In genomic region chr4:187060551-187060950, GRCh38 we compare ENCODE assay signal across 29 cellular contexts.
"Had no signal": no experiment of that assay in that cellular context is flagged by ENCODE, and none has a peak within 500 bp of the region (broad histone marks: within the 10 kb centered on the region; RNA-seq: fewer than 3 reads in every experiment).

No MANE protein-coding gene starts in this region.

- H3K9me3 ChIP-seq: esophagus muscularis mucosa, gastrocnemius medialis had no signal

- FAIRE-seq: astrocyte, bronchial epithelial cell had no signal

- H3K4me1 ChIP-seq: foreskin keratinocyte, gastrocnemius medialis had no signal

- H2AFZ ChIP-seq: hepatocyte had no signal

- H3K27ac ChIP-seq: brain microvascular endothelial cell, coronary artery, dorsolateral prefrontal cortex, esophagus muscularis mucosa, foreskin keratinocyte, gastrocnemius medialis, heart right ventricle, hepatocyte, WERI-Rb-1 had no signal

- H3K4me2 ChIP-seq: hepatocyte had no signal

- DNase-seq: activated B cell treated with CpG ODN at 0.5 μM for 24 hours; activated CD4-positive, alpha-beta memory T cell treated with anti-CD3 and anti-CD28 coated beads, Interleukin-2, amount 10 ng/mL, durations not matched to agents 7 days and 5 days; activated CD4-positive, alpha-beta T cell treated with anti-CD3 and anti-CD28 coated beads for 48 hours; activated CD8-positive, alpha-beta memory T cell treated with anti-CD3 and anti-CD28 coated beads, Interleukin-2, amount 50 U/mL, for 48 hours; activated effector memory CD4-positive, alpha-beta T cell treated with Interleukin-2 at 50 U/mL for 16 hours; activated gamma-delta T cell treated with Interleukin-2 at 50 U/mL for 16 hours; activated naive CD4-positive, alpha-beta T cell treated with anti-CD3 and anti-CD28 coated beads, Interleukin-2, amount 50 U/mL, for 16 hours; activated naive CD4-positive, alpha-beta T cell treated with Interleukin-2 at 50 U/mL for 16 hours; activated T-cell treated with anti-CD3 and anti-CD28 coated beads for 4 hours; activated T-cell treated with anti-CD3 and anti-CD28 coated beads, Interleukin-2, amount 50 U/mL, for 24 hours; activated T-cell treated with anti-CD3 and anti-CD28 coated beads, Interleukin-2, amount 50 U/mL, for 72 hours; amniotic stem cell; anterior cingulate cortex; brain microvascular endothelial cell; dorsolateral prefrontal cortex; effector memory CD4-positive, alpha-beta T cell; endodermal cell; foreskin keratinocyte; gastrocnemius medialis; heart right ventricle; T1000; WERI-Rb-1 had no signal

- H3K27me3 ChIP-seq: brain microvascular endothelial cell, dorsolateral prefrontal cortex, esophagus muscularis mucosa, foreskin keratinocyte, gastrocnemius medialis, heart right ventricle, hepatocyte had no signal

- H3K79me2 ChIP-seq: hepatocyte had no signal

- H3K4me3 ChIP-seq: coronary artery, dorsolateral prefrontal cortex, esophagus muscularis mucosa, gastrocnemius medialis, heart right ventricle, hepatocyte had no signal

- H3K36me3 ChIP-seq: brain microvascular endothelial cell, esophagus muscularis mucosa, gastrocnemius medialis, heart right ventricle, WERI-Rb-1 had no signal

- ATAC-seq: activated CD4-positive, CD25-positive, alpha-beta regulatory T cell treated with anti-CD3 and anti-CD28 coated beads, Interleukin-2, amount 50 U/mL, for 24 hours; activated T-cell treated with anti-CD3 and anti-CD28 coated beads, Interleukin-2, amount 50 U/mL, for 72 hours; activated T-helper 17 cell treated with anti-CD3 and anti-CD28 coated beads, Interleukin-2, amount 50 U/mL, for 72 hours; foreskin keratinocyte; gastrocnemius medialis; heart right ventricle had no signal
